ENCODE assay signal across 8 cellular contexts in genomic region chr9:130835441-130836298, GRCh38. TPM values are rescaled to one million over a fixed set of nuclear protein-coding genes. Genes with fewer than 3 reads are reported as not detected.
DNase-seq lines count a peak whose midpoint lies in the region; ATAC-seq and TF ChIP-seq lines count a peak whose summit lies in the region.

No MANE protein-coding gene starts in this region.

- no peaks in the 10 kb centered on the region for H3K36me3 ChIP-seq in fibroblast of lung (ENCODE audit: control insufficient read depth, insufficient read depth, low read length)
- H3K36me3 ChIP-seq in upper lobe of left lung, result no peaks in the 10 kb centered on the region

- H3K27ac ChIP-seq in fibroblast of lung (ENCODE audit: insufficient read depth, low read length) (peak overlapping the region; percentile 98), upper lobe of left lung (peak overlapping the region; percentile 85 to 92 (median 88))

- H3K27me3 Mint-ChIP-seq in nephron progenitor cell (ENCODE audit: low read depth, poor library complexity), result no peaks in the 10 kb centered on the region

- no peaks in the 10 kb centered on the region for H3K36me3 Mint-ChIP-seq in nephron progenitor cell (ENCODE audit: low read depth)

- ATAC-seq in GM21529 (IDR thresholded peaks at IDR 0.05; ENCODE audit: unreplicated experiment) (peak; percentile 38), upper lobe of left lung (ENCODE audit: low FRiP score in 2 of 2) (peak; percentile 27 to 42)

- no peak for TF ChIP-seq EP300 in upper lobe of left lung (IDR thresholded peaks at IDR 0.05)

- H3K4me1 ChIP-seq in fibroblast of lung (ENCODE audit: control insufficient read depth, extremely low read depth, insufficient read depth, low read length), result peaks cover 32% of the 10 kb centered on the region
- peaks cover 7 to 58% (median 34%) of the 10 kb centered on the region in 4 donors for H3K4me1 ChIP-seq in upper lobe of left lung

- H3K4me2 ChIP-seq in fibroblast of lung (ENCODE audit: extremely low read depth, insufficient read depth, low read length), result peak overlapping the region; percentile 79

- H3K27me3 ChIP-seq in fibroblast of lung (ENCODE audit: control insufficient read depth, insufficient read depth, low read length) (no peaks in the 10 kb centered on the region), upper lobe of left lung (no peaks in the 10 kb centered on the region)

- H3K4me3 Mint-ChIP-seq in nephron progenitor cell, result peak overlapping the region; percentile 98

- H3K27ac Mint-ChIP-seq in nephron progenitor cell, result peak overlapping the region; percentile 98

- no peaks in the 10 kb centered on the region for H3K9me3 Mint-ChIP-seq in nephron progenitor cell

- H3K9me3 ChIP-seq in fibroblast of lung (ENCODE audit: control insufficient read depth, insufficient read depth, low read depth, low read length) (no peaks in the 10 kb centered on the region), upper lobe of left lung (no peaks in the 10 kb centered on the region)

- peaks cover 81% of the 10 kb centered on the region for H3K4me1 Mint-ChIP-seq in nephron progenitor cell

- DNase-seq in DMS79 treated with DMSO at 0.1 percent for 48 hours (lab: John Stamatoyannopoulos, UW) (peak; percentile 44), NCI-H1105 (lab: John Stamatoyannopoulos, UW) (peak; percentile 1), fibroblast of lung (ENCODE audit: low read depth in 2 of 2) (peak; percentile 62 to 73), nephron progenitor cell (peak; percentile 60), upper lobe of left lung (peak in 1 of 2 donors; percentile 91), NCI-H226 (no peak)
- DNase-seq in activated CD8-positive, alpha-beta memory T cell treated with anti-CD3 and anti-CD28 coated beads, Interleukin-2, amount 50 U/mL, for 4 hours, result peak; percentile 34

- no peaks in the 10 kb centered on the region for H4K20me1 ChIP-seq in fibroblast of lung (ENCODE audit: control insufficient read depth, extremely low read depth, insufficient read depth, low read length)

- H3K79me2 ChIP-seq in fibroblast of lung (ENCODE audit: control insufficient read depth, insufficient read depth, low read length), result peaks cover 66% of the 10 kb centered on the region

- TF ChIP-seq CTCF in fibroblast of lung (conservative IDR thresholded peaks at IDR 0.05 in 1 of 2, IDR thresholded peaks at IDR 0.05 in 1 of 2; ENCODE audit: low read depth in 1 of 2, low read length in 2 of 2) (no peak), nephron progenitor cell (IDR thresholded peaks at IDR 0.05) (no peak), upper lobe of left lung (IDR thresholded peaks at IDR 0.05) (no peak)

- TF ChIP-seq POLR2A in upper lobe of left lung (IDR thresholded peaks at IDR 0.05), result no peak

- H3K4me3 ChIP-seq in fibroblast of lung (replicated peaks in 1 of 4; ENCODE audit: control extremely low read depth in 1 of 4, insufficient read depth in 1 of 4, low read depth in 3 of 4, low read length in 4 of 4) (peak overlapping the region; percentile 83 to 99 (median 95)), upper lobe of left lung (peak overlapping the region; percentile 48 to 70 (median 68))

- 3% methylated on average over 43 to 44 of the region's 44 CpGs for WGBS in upper lobe of left lung, 2 donors

- no peak overlapping the region for H2AFZ ChIP-seq in fibroblast of lung (ENCODE audit: low read length)

- peak overlapping the region; percentile 97 for H3K9ac ChIP-seq in fibroblast of lung (ENCODE audit: insufficient read depth, low read length)

RNA-seq across cellular contexts. Expression of gene ABL1, which starts 0.6 kb away (rescaled TPM):
- 47.8 and 65.4 TPM in 2 replicates for total RNA-seq in fibroblast of lung
- 44.3 and 46.6 TPM in 2 replicates for polyA plus RNA-seq in fibroblast of lung
- polyA plus RNA-seq in fibroblast of lung (2012), result 61.9 and 70.2 TPM in 2 replicates
- 142 and 174 TPM in 2 replicates for polyA minus RNA-seq in fibroblast of lung (ENCODE audit: low replicate concordance)
- 10 to 100 TPM; 39.8 to 56.5 (median 47.0) TPM for total RNA-seq in upper lobe of left lung
